In the genomic region with DNA sequence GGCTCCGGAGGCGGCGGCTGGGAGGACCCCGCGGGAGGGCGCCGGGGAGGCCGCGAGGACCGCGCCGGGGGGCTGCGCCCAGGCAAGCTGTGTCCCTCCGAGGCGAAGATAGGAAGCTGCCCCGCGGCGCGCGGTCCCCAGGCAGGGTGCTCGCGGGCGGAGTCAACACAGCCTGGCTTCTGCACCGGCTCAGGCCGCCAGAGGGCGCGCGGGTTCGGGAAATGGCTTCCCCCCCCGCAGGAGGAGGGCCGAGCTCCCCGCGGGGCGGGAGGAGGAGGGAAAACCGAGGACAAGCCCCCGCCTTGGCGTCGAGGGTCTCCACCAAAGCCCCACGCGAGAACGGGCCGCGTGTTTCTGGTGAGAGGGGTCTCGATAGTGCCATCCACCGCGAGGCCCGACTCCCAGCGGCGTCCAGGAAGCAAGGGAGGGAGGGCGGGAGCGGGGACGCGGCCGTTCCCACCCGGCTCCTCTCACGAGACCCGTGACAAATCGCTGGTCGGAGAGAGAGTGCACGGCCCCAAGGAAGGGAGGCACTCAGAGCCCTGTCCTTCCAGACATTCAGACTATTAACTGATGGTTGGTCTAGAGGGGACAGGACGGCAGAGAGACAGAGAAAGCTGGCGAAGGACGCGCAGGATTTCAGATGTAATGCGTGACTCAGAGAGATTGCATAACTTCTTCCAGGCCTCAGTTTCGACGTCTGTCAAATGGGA, we compare ENCODE assay signal across 8 cellular contexts.
DNase-seq lines count a peak whose midpoint lies in the region; ATAC-seq and TF ChIP-seq lines count a peak whose summit lies in the region.

No MANE protein-coding gene starts in this region.

- intact Hi-C loops in Right ventricle myocardium superior (cut with DNase I), result no loop called here

- H4K8ac ChIP-seq in trophoblast cell (ENCODE audit: low read depth, low read length), result peak overlapping the region; percentile 83

- H4K12ac ChIP-seq in trophoblast cell (ENCODE audit: low read depth, low read length), result peak overlapping the region; percentile 76

- H3K4me2 ChIP-seq in trophoblast cell (ENCODE audit: low read length), result peak overlapping the region; percentile 87

- DNase-seq in GDM1 (lab: John Stamatoyannopoulos, UW) (peak; percentile 63), SK-N-MC (ENCODE audit: low read depth, low spot score) (no peak), Right ventricle myocardium superior (peak; percentile 95), trophoblast cell (peak; percentile 79 to 95), tibial nerve (ENCODE audit: low spot score in 2 of 2) (peak; percentile 85 to 96)
- DNase-seq in activated naive CD4-positive, alpha-beta T cell treated with anti-CD3 and anti-CD28 coated beads, Interleukin-2, amount 50 U/mL, for 16 hours, result peak; percentile 92

- TF ChIP-seq RAD21 in Ishikawa (IDR thresholded peaks at IDR 0.05; ENCODE audit: low read depth), result peak; percentile 83

- H3K27me3 ChIP-seq in trophoblast cell (ENCODE audit: insufficient read depth, low read length), result no peaks in the 10 kb centered on the region
- H3K27me3 ChIP-seq in tibial nerve, result no peaks in the 10 kb centered on the region

- H3K4me3 ChIP-seq in SK-N-MC, result peak overlapping the region; percentile 71
- peak overlapping the region; percentile 77 for H3K4me3 ChIP-seq in trophoblast cell (ENCODE audit: low read depth, low read length)
- peak overlapping the region; percentile 38 to 81 (median 56) for H3K4me3 ChIP-seq in tibial nerve

- H4K91ac ChIP-seq in trophoblast cell (ENCODE audit: low read depth, low read length), result peak overlapping the region; percentile 83

- H2BK12ac ChIP-seq in trophoblast cell (ENCODE audit: low read length), result peak overlapping the region; percentile 18

- no peak overlapping the region for H3K23ac ChIP-seq in trophoblast cell (ENCODE audit: low read length)

- H3K79me1 ChIP-seq in trophoblast cell (ENCODE audit: low read length), result peaks cover 5% of the 10 kb centered on the region

- H3K4ac ChIP-seq in trophoblast cell (ENCODE audit: low read depth, low read length), result no peak overlapping the region

- peak overlapping the region; percentile 55 for H3K14ac ChIP-seq in trophoblast cell (ENCODE audit: low read length)

- peak; percentile 91 to 98 (median 96) for TF ChIP-seq CTCF in tibial nerve (IDR thresholded peaks at IDR 0.05)

- ATAC-seq in GM21723 (IDR thresholded peaks at IDR 0.05; ENCODE audit: unreplicated experiment) (peak; percentile 92), Right ventricle myocardium superior (ENCODE audit: poor library complexity) (peak; percentile 100)

- H2BK5ac ChIP-seq in trophoblast cell (ENCODE audit: low read depth, low read length, poor library complexity), result no peak overlapping the region

- H3K79me2 ChIP-seq in trophoblast cell (ENCODE audit: control insufficient read depth, insufficient read depth, low read length, poor library complexity), result peaks cover 3% of the 10 kb centered on the region

- TF ChIP-seq EP300 in Ishikawa (IDR thresholded peaks at IDR 0.05; ENCODE audit: borderline replicate concordance), result no peak
- TF ChIP-seq EP300 in tibial nerve (IDR thresholded peaks at IDR 0.05), result no peak

- H2AK5ac ChIP-seq in trophoblast cell (ENCODE audit: low read length), result no peak overlapping the region

- H2BK120ac ChIP-seq in trophoblast cell (ENCODE audit: insufficient read depth, low read length, poor library complexity), result peak overlapping the region; percentile 56

- H3K9me3 ChIP-seq in SK-N-MC (ENCODE audit: low read depth, low read length), result no peaks in the 10 kb centered on the region
- H3K9me3 ChIP-seq in trophoblast cell (ENCODE audit: insufficient read depth, low read depth, low read length), result no peaks in the 10 kb centered on the region
- no peaks in the 10 kb centered on the region for H3K9me3 ChIP-seq in tibial nerve

- no peak for TF ChIP-seq POLR2A in tibial nerve (IDR thresholded peaks at IDR 0.05)

- no peak overlapping the region for H3K27ac ChIP-seq in SK-N-MC
- H3K27ac ChIP-seq in trophoblast cell (ENCODE audit: low read depth, low read length), result no peak overlapping the region
- H3K27ac ChIP-seq in tibial nerve, result peak overlapping the region in 3 of 4 donors; percentile 1 to 72 (median 52)

- H3K4me1 ChIP-seq in trophoblast cell (ENCODE audit: control insufficient read depth in 1 of 2, insufficient read depth in 2 of 2, low read length in 2 of 2) (peaks cover 0 to 4% of the 10 kb centered on the region in 2 experiments), tibial nerve (peaks cover 0 to 6% (median 0%) of the 10 kb centered on the region in 4 donors)

- H3K18ac ChIP-seq in trophoblast cell (ENCODE audit: low read length), result peak overlapping the region; percentile 33

- H3K9ac ChIP-seq in SK-N-MC (ENCODE audit: insufficient read length), result no peak overlapping the region
- H3K9ac ChIP-seq in trophoblast cell (ENCODE audit: low read length), result peak overlapping the region; percentile 12

- H3K36me3 ChIP-seq in SK-N-MC (ENCODE audit: insufficient read depth, low read length) (no peaks in the 10 kb centered on the region), trophoblast cell (ENCODE audit: control insufficient read depth in 1 of 2, insufficient read depth in 2 of 2, low read length in 2 of 2) (no peaks in the 10 kb centered on the region), tibial nerve (no peaks in the 10 kb centered on the region)

- WGBS in trophoblast cell (ENCODE audit: extremely low coverage, insufficient coverage, insufficient read length), result no CpG with 5 or more reads among the region's 67 CpGs
- 7 to 14% methylated on average over 28 to 42 of the region's 67 CpGs for WGBS in tibial nerve, 2 donors

- H2AFZ ChIP-seq in trophoblast cell (ENCODE audit: insufficient read depth, low read length, poor library complexity), result peak overlapping the region; percentile 98

TF ChIP-seq in Ishikawa, 13 proteins besides CTCF, POLR2A, EP300 and RAD21:
- TF ChIP-seq, protein P1, sequence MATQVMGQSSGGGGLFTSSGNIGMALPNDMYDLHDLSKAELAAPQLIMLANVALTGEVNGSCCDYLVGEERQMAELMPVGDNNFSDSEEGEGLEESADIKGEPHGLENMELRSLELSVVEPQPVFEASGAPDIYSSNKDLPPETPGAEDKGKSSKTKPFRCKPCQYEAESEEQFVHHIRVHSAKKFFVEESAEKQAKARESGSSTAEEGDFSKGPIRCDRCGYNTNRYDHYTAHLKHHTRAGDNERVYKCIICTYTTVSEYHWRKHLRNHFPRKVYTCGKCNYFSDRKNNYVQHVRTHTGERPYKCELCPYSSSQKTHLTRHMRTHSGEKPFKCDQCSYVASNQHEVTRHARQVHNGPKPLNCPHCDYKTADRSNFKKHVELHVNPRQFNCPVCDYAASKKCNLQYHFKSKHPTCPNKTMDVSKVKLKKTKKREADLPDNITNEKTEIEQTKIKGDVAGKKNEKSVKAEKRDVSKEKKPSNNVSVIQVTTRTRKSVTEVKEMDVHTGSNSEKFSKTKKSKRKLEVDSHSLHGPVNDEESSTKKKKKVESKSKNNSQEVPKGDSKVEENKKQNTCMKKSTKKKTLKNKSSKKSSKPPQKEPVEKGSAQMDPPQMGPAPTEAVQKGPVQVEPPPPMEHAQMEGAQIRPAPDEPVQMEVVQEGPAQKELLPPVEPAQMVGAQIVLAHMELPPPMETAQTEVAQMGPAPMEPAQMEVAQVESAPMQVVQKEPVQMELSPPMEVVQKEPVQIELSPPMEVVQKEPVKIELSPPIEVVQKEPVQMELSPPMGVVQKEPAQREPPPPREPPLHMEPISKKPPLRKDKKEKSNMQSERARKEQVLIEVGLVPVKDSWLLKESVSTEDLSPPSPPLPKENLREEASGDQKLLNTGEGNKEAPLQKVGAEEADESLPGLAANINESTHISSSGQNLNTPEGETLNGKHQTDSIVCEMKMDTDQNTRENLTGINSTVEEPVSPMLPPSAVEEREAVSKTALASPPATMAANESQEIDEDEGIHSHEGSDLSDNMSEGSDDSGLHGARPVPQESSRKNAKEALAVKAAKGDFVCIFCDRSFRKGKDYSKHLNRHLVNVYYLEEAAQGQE (IDR thresholded peaks at IDR 0.05; ENCODE audit: low read depth), result no peak
- TF ChIP-seq ZBTB7A (IDR thresholded peaks at IDR 0.05; ENCODE audit: low read depth) (peak; percentile 32; the same call in 1 of the 2 replicates), NFIC (IDR thresholded peaks at IDR 0.05) (no peak), TAF1 (IDR thresholded peaks at IDR 0.05; ENCODE audit: low read depth) (no peak; the same call in 1 of the 2 replicates), TEAD4 (IDR thresholded peaks at IDR 0.05) (no peak), YY1 (IDR thresholded peaks at IDR 0.05; ENCODE audit: low read depth) (peak; percentile 60), CEBPB (IDR thresholded peaks at IDR 0.05) (peak; percentile 88)
- TF ChIP-seq, protein P2, sequence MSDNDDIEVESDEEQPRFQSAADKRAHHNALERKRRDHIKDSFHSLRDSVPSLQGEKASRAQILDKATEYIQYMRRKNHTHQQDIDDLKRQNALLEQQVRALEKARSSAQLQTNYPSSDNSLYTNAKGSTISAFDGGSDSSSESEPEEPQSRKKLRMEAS (IDR thresholded peaks at IDR 0.05), result peak; percentile 55; the same call in 1 of the 2 replicates

Comparison
In these comparisons a context has a peak if more than half of its experiments do, and no peak if none do; other contexts are left out.
1. H3K27ac ChIP-seq: peak in tibial nerve (3 of 4); none in SK-N-MC (single experiment) and trophoblast cell (single experiment).
2. Peak in every context shown above with its lines, with median percentiles within 50 percentile points of each other: H3K4me3 ChIP-seq.